Comparison of ENCODE assay signal across 16 cellular contexts in the genomic region with DNA sequence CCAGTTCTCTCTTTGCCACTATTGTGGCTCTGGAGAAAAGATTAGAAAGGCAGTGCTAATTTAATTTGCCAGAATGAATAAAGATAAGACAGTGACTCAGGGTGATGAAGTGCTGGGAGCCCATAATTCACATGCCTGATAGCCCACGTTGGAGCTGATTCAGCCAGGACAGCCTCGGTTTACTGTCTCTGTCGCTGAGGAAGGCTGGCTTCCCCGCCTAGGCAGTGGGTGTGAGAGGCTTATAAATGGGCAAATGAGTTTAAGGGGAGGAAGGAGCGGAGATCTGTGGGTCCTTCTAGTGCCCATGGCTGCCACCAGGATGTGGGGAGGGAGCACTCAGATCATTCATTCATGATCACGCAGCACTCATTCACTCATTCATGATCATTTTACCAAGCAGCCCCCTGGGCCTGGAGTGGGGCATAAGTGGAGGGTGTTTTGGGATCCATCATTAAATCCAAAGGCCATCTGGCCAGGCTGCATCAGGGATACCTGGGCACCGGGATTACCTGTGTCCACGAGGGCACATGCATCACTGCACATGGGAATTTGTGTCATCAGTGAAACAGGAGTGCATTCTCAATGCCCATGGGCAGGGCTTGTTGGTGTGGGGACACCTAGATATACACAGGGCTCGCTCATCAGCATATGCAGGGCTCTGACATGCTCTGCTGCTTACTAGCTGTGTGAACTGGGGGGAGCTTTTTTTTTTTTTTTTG.
DNase-seq lines count a peak whose midpoint lies in the region; ATAC-seq and TF ChIP-seq lines count a peak whose summit lies in the region.
"Had no signal": no experiment of that assay in that cellular context is flagged by ENCODE, and none has a peak within 500 bp of the region (broad histone marks: within the 10 kb centered on the region; RNA-seq: fewer than 3 reads in every experiment).

No MANE protein-coding gene starts in this region.

- peaks cover 17% of the 10 kb centered on the region for H3K4me1 Mint-ChIP-seq in HFFc6 (ENCODE audit: low read depth)

- no peak for TF ChIP-seq CTCF in BJ (IDR thresholded peaks at IDR 0.05; ENCODE audit: insufficient read depth, low read depth, low read length)
- TF ChIP-seq CTCF in HFFc6 (IDR thresholded peaks at IDR 0.05), result no peak

- peaks cover 25% of the 10 kb centered on the region for H3K27me3 Mint-ChIP-seq in HFFc6 (ENCODE audit: insufficient read depth)

- no peaks in the 10 kb centered on the region for H3K9me3 Mint-ChIP-seq in HFFc6
- H3K9me3 Mint-ChIP-seq: activated T-helper 2 cell treated with anti-CD3 and anti-CD28 coated beads, Interferon-gamma antibody, Interleukin-2, Interleukin-4, amounts not matched to agents 10 μg/mL and 5 μg/mL and 100 μg/mL, durations not matched to agents 14 hours and 24 hours and 36 hours; T-helper 1 cell treated with Interleukin-12 subunit alpha and Interleukin-12 subunit beta and Interleukin-4 antibody, amounts not matched to agents 30 μg/mL and 1 μg/mL, for 36 hours had no signal

- DNase-seq in BJ (ENCODE audit: low read depth) (peak; percentile 1), HFFc6 (peak; percentile 10), ecto neural progenitor cell (ENCODE audit: low spot score) (peak; percentile 35), posterior vena cava (ENCODE audit: low spot score) (peak; percentile 69), SIG-M5 (lab: John Stamatoyannopoulos, UW) (no peak), midbrain (lab: John Stamatoyannopoulos, UW) (no peak)
- DNase-seq: body of pancreas, DMS53, NCI-H1694 treated with DMSO at 0.1 percent for 48 hours, NCI-H524 had no signal

- H3K36me3 ChIP-seq in BJ (ENCODE audit: control insufficient read depth, insufficient read depth, low read length), result no peaks in the 10 kb centered on the region
- H3K36me3 ChIP-seq: BLaER1 treated with 17β-estradiol and CSF1 and Interleukin-3, amounts not matched to agents 10 nM and 100 nM; thoracic aorta had no signal

- H3K36me3 Mint-ChIP-seq in HFFc6 (ENCODE audit: low read depth), result no peaks in the 10 kb centered on the region

- intact Hi-C loops in posterior vena cava (cut with DNase I), result loop anchor here in 1 of 2 donors (5.0 kb wide), 1 partner anchor 1016 kb away; no protein-coding TSS in a partner anchor

- no peak overlapping the region for H3K4me3 ChIP-seq in BJ (ENCODE audit: low read depth, low read length)
- H3K4me3 ChIP-seq: BLaER1 treated with 17β-estradiol and CSF1 and Interleukin-3, amounts not matched to agents 10 nM and 100 nM; body of pancreas; thoracic aorta had no signal

- ATAC-seq in HG03280 (IDR thresholded peaks at IDR 0.05; ENCODE audit: unreplicated experiment), result no peak
- no peak for ATAC-seq in activated CD4-positive, CD25-positive, alpha-beta regulatory T cell treated with anti-CD3 and anti-CD28 coated beads, Interleukin-2, amount 50 U/mL, for 24 hours
- ATAC-seq: body of pancreas had no signal

- peaks cover 5% of the 10 kb centered on the region for H3K27me3 ChIP-seq in BJ (ENCODE audit: control insufficient read depth, insufficient read depth, low read length)

- POLR2A ChIA-PET in BJ (lab: Charles Lee), result no interaction called here

- H3K4me3 Mint-ChIP-seq in HFFc6, result no peak overlapping the region
- H3K4me3 Mint-ChIP-seq: T-helper 1 cell treated with Interleukin-12 subunit alpha and Interleukin-12 subunit beta and Interleukin-4 antibody, amounts not matched to agents 30 μg/mL and 1 μg/mL, for 36 hours had no signal

- CTCF ChIA-PET in BJ (lab: Yijun Ruan, JAX), result interaction anchor here (0.5 to 1.3 kb wide), 4 partner anchors 14 to 107 kb away, joined by 3 to 4 read pairs (median 4); no protein-coding TSS in a partner anchor

- no peak overlapping the region for H3K27ac Mint-ChIP-seq in HFFc6
- H3K27ac Mint-ChIP-seq: activated T-helper 2 cell treated with anti-CD3 and anti-CD28 coated beads, Interferon-gamma antibody, Interleukin-2, Interleukin-4, amounts not matched to agents 10 μg/mL and 5 μg/mL and 100 μg/mL, durations not matched to agents 14 hours and 24 hours and 36 hours; T-helper 1 cell treated with Interleukin-12 subunit alpha and Interleukin-12 subunit beta and Interleukin-4 antibody, amounts not matched to agents 30 μg/mL and 1 μg/mL, for 36 hours had no signal

Comparison
In these comparisons a context has a peak if more than half of its experiments do, and no peak if none do; other contexts are left out.
1. DNase-seq: peak in BJ (single experiment), HFFc6 (single experiment), ecto neural progenitor cell (single experiment) and posterior vena cava (single experiment); none in SIG-M5 (single experiment) and midbrain (single experiment).